Comparison of ENCODE assay signal across 8 cellular contexts in genomic region chr6:138105880-138106664, GRCh38. TPM values are rescaled to one million over a fixed set of nuclear protein-coding genes. Genes with fewer than 3 reads are reported as not detected.
DNase-seq lines count a peak whose midpoint lies in the region; ATAC-seq and TF ChIP-seq lines count a peak whose summit lies in the region.

No MANE protein-coding gene starts in this region.

- H3K36me3 Mint-ChIP-seq in naive B cell, result peaks cover 0 to 4% of the 10 kb centered on the region in 2 donors

- ATAC-seq in naive B cell (ENCODE audit: low read depth in 2 of 2), result no peak
- ATAC-seq in GM18505 (IDR thresholded peaks at IDR 0.05; ENCODE audit: unreplicated experiment), result no peak
- no peak for ATAC-seq in GM18873 (IDR thresholded peaks at IDR 0.05; ENCODE audit: low FRiP score, unreplicated experiment)

- H3K27ac Mint-ChIP-seq in naive B cell, result no peak overlapping the region

- H3K36me3 ChIP-seq in GM06990 (ENCODE audit: control insufficient read depth, insufficient read depth, low read length) (no peaks in the 10 kb centered on the region), ectodermal cell (ENCODE audit: control insufficient read depth, insufficient read depth, low read length) (no peaks in the 10 kb centered on the region), BE2C (no peaks in the 10 kb centered on the region)

- TF ChIP-seq CTCF in GM06990 (IDR thresholded peaks at IDR 0.05; ENCODE audit: insufficient read depth, low read length, poor library complexity, severe bottlenecking) (no peak), BE2C (IDR thresholded peaks at IDR 0.05; ENCODE audit: low read depth, low read length) (no peak)

- H3K27me3 ChIP-seq in GM06990 (replicated peaks; ENCODE audit: control insufficient read depth, insufficient read depth, low read length) (no peaks in the 10 kb centered on the region; the same call in 1 of the 2 replicates), ectodermal cell (ENCODE audit: control insufficient read depth, insufficient read depth, low read length, poor library complexity, severe bottlenecking) (peaks cover 26% of the 10 kb centered on the region), BE2C (peaks cover 58% of the 10 kb centered on the region)

- H3K4me3 Mint-ChIP-seq in naive B cell, result peak overlapping the region in 7 of 8 donors; percentile 85 to 94 (median 88)

- H3K4me1 Mint-ChIP-seq in naive B cell, result peaks cover 8 to 22% (median 17%) of the 10 kb centered on the region in 3 donors

- TF ChIP-seq POLR2A in GM18505 (IDR thresholded peaks at IDR 0.05; ENCODE audit: borderline replicate concordance, extremely low read depth, insufficient read depth, insufficient read length), result no peak

- H3K9me3 ChIP-seq in ectodermal cell (ENCODE audit: control insufficient read depth, low read length), result no peaks in the 10 kb centered on the region
- H3K9me3 ChIP-seq in BE2C, result no peaks in the 10 kb centered on the region; the same call in 1 of the 2 replicates

- H3K27me3 Mint-ChIP-seq in naive B cell, result peaks cover 60 to 73% (median 65%) of the 10 kb centered on the region in 3 donors

- WGBS in ectodermal cell, 2 experiments, result 0 to 2% methylated on average over 9 to 10 of the region's 10 CpGs

- H3K4me1 ChIP-seq in ectodermal cell (ENCODE audit: control insufficient read depth, insufficient read depth, low read length) (peaks cover 7% of the 10 kb centered on the region), BE2C (no peaks in the 10 kb centered on the region)

- H3K27ac ChIP-seq in ectodermal cell (ENCODE audit: insufficient read depth, low read depth, low read length, poor library complexity, severe bottlenecking), result peak overlapping the region; percentile 45

- H3K4me3 ChIP-seq in GM06990 (replicated peaks; ENCODE audit: low read depth, low read length), result peak overlapping the region; percentile 18
- peak overlapping the region; percentile 70 for H3K4me3 ChIP-seq in ectodermal cell (ENCODE audit: insufficient read depth, low read depth, low read length)
- no peak overlapping the region for H3K4me3 ChIP-seq in BE2C (ENCODE audit: low read depth, low read length)

- no peaks in the 10 kb centered on the region for H3K9me3 Mint-ChIP-seq in naive B cell

- DNase-seq in GM06990 (ENCODE audit: extremely low read depth, insufficient read length) (no peak), NCI-H69 (lab: John Stamatoyannopoulos, UW) (peak; percentile 95), naive B cell (no peak), BE2C (no peak), NCI-H1092 (lab: John Stamatoyannopoulos, UW) (no peak)

RNA-seq across cellular contexts. Expression of gene PERP, which starts 1.1 kb away (rescaled TPM):
- polyA plus RNA-seq in ectodermal cell (2013, experiment 1 of 4), result 18.8 TPM
- 23.8 TPM for polyA plus RNA-seq in ectodermal cell (2013, experiment 2 of 4)
- 17.3 TPM for polyA plus RNA-seq in ectodermal cell (2013, experiment 3 of 4)
- polyA plus RNA-seq in ectodermal cell (2013, experiment 4 of 4), result 21.2 TPM
- polyA plus RNA-seq in naive B cell (ENCODE audit: low read depth in 6 of 6), result under 1 TPM in 3 of 6 donors, not detected in 3; 0.08 to 0.27 (median 0.13) TPM
- polyA plus RNA-seq in BE2C (2012; ENCODE audit: insufficient read depth, insufficient read length, low read depth), result not detected

RNA-seq across cellular contexts. Expression of gene ARFGEF3, which starts 55.7 kb away (rescaled TPM):
- 1.8 TPM for polyA plus RNA-seq in ectodermal cell (2013, experiment 1 of 4)
- polyA plus RNA-seq in ectodermal cell (2013, experiment 2 of 4), result 1.4 TPM
- polyA plus RNA-seq in ectodermal cell (2013, experiment 3 of 4), result 1.0 TPM
- 1.1 TPM for polyA plus RNA-seq in ectodermal cell (2013, experiment 4 of 4)
- not detected for polyA plus RNA-seq in naive B cell (ENCODE audit: low read depth in 6 of 6)
- polyA plus RNA-seq in BE2C (2012; ENCODE audit: insufficient read depth, insufficient read length, low read depth), result 0.14 TPM
